In the genomic region with DNA sequence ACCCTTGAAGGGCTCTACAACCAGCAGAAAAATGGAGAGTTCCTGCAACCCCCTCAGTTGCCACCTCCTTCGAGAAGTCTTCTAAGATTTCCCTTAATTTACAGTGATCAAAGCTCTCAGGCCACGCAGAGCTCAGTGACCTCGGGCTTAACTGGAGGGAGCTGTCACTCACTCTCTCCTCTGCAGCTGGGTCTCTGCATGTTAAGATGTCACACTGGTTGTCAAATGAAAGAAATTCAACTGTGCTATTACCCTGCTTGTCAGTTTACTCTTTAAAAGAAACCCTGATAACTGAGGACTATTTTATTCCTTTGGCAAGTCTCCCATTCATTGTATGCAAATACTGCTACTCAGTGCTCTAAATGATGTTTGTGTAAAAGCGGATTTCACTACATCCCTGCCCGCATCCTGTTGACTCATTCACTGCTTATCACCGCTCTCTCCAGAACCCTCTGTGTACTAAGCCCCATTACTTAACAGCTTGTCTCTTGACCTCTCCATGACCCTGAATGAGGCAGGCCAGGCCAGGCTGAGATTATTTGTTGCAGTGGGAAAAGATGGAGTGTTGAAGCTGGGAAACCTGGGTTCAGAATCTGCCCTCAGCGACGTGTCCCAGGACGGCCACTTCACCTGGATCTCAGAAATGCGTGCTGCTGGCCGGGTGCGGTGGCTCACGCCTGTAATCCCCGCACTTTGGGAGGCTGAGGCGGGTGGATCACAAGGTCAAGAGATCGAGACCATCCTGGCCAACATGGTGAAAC, we compare ENCODE assay signal across 8 cellular contexts. TPM values are rescaled to one million over a fixed set of nuclear protein-coding genes. Genes with fewer than 3 reads are reported as not detected.
DNase-seq lines count a peak whose midpoint lies in the region; ATAC-seq and TF ChIP-seq lines count a peak whose summit lies in the region.

No MANE protein-coding gene starts in this region.

- H3K27ac ChIP-seq in mesendoderm (ENCODE audit: low read depth, low read length) (no peak overlapping the region), subcutaneous abdominal adipose tissue (ENCODE audit: low read depth, low read length) (peak overlapping the region; percentile 95)

- DNase-seq in GM04504 (ENCODE audit: low read depth) (peak; percentile 92), LNCaP clone FGC (ENCODE audit: low read depth) (peak; percentile 46), WTC11 (ENCODE audit: low spot score) (no peak), choroid plexus epithelial cell (ENCODE audit: low read depth) (peak; percentile 98), mesendoderm (peak; percentile 98), anterior cingulate cortex (lab: John Stamatoyannopoulos, UW) (no peak), NCI-H1105 (lab: John Stamatoyannopoulos, UW) (no peak)

- no peaks in the 10 kb centered on the region for H3K79me2 ChIP-seq in mesendoderm (ENCODE audit: control insufficient read depth, insufficient read depth, low read length)

- no peak overlapping the region for H4K8ac ChIP-seq in mesendoderm (ENCODE audit: low read depth, low read length)

- H4K5ac ChIP-seq in mesendoderm (ENCODE audit: low read length) = no peak overlapping the region

- H3K36me3 ChIP-seq in mesendoderm (ENCODE audit: control insufficient read depth, insufficient read depth, low read length) (no peaks in the 10 kb centered on the region), subcutaneous abdominal adipose tissue (ENCODE audit: control insufficient read depth in 5 of 5, insufficient read depth in 5 of 5, low read length in 5 of 5) (peaks cover 0 to 46% (median 27%) of the 10 kb centered on the region in 5 donors)

- POLR2A ChIA-PET in WTC11 (lab: Charles Lee) = no interaction called here

- peaks cover 10% of the 10 kb centered on the region for H3K9me3 Mint-ChIP-seq in WTC11

- H3K56ac ChIP-seq in mesendoderm (ENCODE audit: low read length) = no peak overlapping the region

- no peak overlapping the region for H3K4me3 ChIP-seq in LNCaP clone FGC (ENCODE audit: low read depth, low read length)
- no peak overlapping the region for H3K4me3 ChIP-seq in choroid plexus epithelial cell (ENCODE audit: low read depth, low read length)
- H3K4me3 ChIP-seq in mesendoderm (ENCODE audit: low read length) = no peak overlapping the region
- peak overlapping the region in 1 of 5 donors; percentile 4 for H3K4me3 ChIP-seq in subcutaneous abdominal adipose tissue (ENCODE audit: low read depth in 1 of 5, low read length in 5 of 5)

- no peak overlapping the region for H2BK120ac ChIP-seq in mesendoderm (ENCODE audit: low read depth, low read length)

- no peak overlapping the region for H2BK15ac ChIP-seq in mesendoderm (replicated peaks; ENCODE audit: low read depth)

- TF ChIP-seq CTCF in LNCaP clone FGC (IDR thresholded peaks at IDR 0.05; ENCODE audit: control insufficient read depth, extremely low read depth, insufficient read depth) = no peak
- TF ChIP-seq CTCF in WTC11 (IDR thresholded peaks at IDR 0.05) = no peak
- TF ChIP-seq CTCF in choroid plexus epithelial cell (conservative IDR thresholded peaks at IDR 0.05; ENCODE audit: low read depth, low read length) = no peak

- no peak overlapping the region for H3K4me2 ChIP-seq in mesendoderm (ENCODE audit: low read length)

- H3K4me3 Mint-ChIP-seq in WTC11 = no peak overlapping the region

- H3K4me1 ChIP-seq in mesendoderm (ENCODE audit: control insufficient read depth, low read depth, low read length) = no peaks in the 10 kb centered on the region
- H3K4me1 ChIP-seq in subcutaneous abdominal adipose tissue (ENCODE audit: control insufficient read depth in 5 of 5, insufficient read depth in 5 of 5, low read length in 5 of 5) = peaks cover 29 to 70% (median 68%) of the 10 kb centered on the region in 5 donors

- H3K9ac ChIP-seq in mesendoderm (ENCODE audit: low read length) = no peak overlapping the region
- peak overlapping the region in 1 of 5 donors; percentile 20 for H3K9ac ChIP-seq in subcutaneous abdominal adipose tissue (ENCODE audit: low read length in 5 of 5)

- no peak overlapping the region for H2AK5ac ChIP-seq in mesendoderm (ENCODE audit: low read length)

- H3K4me1 Mint-ChIP-seq in WTC11 = peaks cover 50% of the 10 kb centered on the region

- CTCF ChIA-PET in WTC11 (lab: Charles Lee) = interaction anchor here (1.0 to 5.9 kb wide), 2 partner anchors 14 to 55 kb away, joined by 3 to 107 read pairs; a partner anchor contains a TSS

- no peaks in the 10 kb centered on the region for H3K9me3 ChIP-seq in subcutaneous abdominal adipose tissue (ENCODE audit: control insufficient read depth in 5 of 5, low read length in 5 of 5)

- no CpG with 5 or more reads among the region's 16 CpGs for WGBS in mesendoderm (ENCODE audit: extremely low coverage, insufficient coverage, low lambda C conversion rate)

- no peak overlapping the region for H3K18ac ChIP-seq in mesendoderm (ENCODE audit: low read length)

- no peak overlapping the region for H2BK5ac ChIP-seq in mesendoderm (ENCODE audit: low read length)

- no peaks in the 10 kb centered on the region for H3K79me1 ChIP-seq in mesendoderm (ENCODE audit: low read length)

- no peak overlapping the region for H3K23ac ChIP-seq in mesendoderm (ENCODE audit: low read length)

- peaks cover 24% of the 10 kb centered on the region for H3K36me3 Mint-ChIP-seq in WTC11

- no peak overlapping the region for H3K27ac Mint-ChIP-seq in WTC11

- peak; percentile 21 for ATAC-seq in WTC11

- no peaks in the 10 kb centered on the region for H3K27me3 ChIP-seq in mesendoderm (ENCODE audit: insufficient read depth, low read length, poor library complexity)
- H3K27me3 ChIP-seq in subcutaneous abdominal adipose tissue (ENCODE audit: control insufficient read depth in 5 of 5, insufficient read depth in 4 of 5, low read length in 5 of 5) = no peaks in the 10 kb centered on the region

- H3K4ac ChIP-seq in mesendoderm (ENCODE audit: low read depth, low read length) = no peak overlapping the region

- H3K27me3 Mint-ChIP-seq in WTC11 (ENCODE audit: low read depth) = no peaks in the 10 kb centered on the region; the same call in 1 of the 2 replicates

TF ChIP-seq in WTC11, 78 proteins besides CTCF, POLR2A, EP300 and RAD21:
- TF ChIP-seq GABPB1 (CRISPR knock-in tag; IDR thresholded peaks at IDR 0.05) = peak; percentile 85
- TF ChIP-seq ATF1 (CRISPR knock-in tag; IDR thresholded peaks at IDR 0.05) = no peak

RNA-seq across cellular contexts. Expression of a gene that starts 13.7 kb away (rescaled TPM):
- total RNA-seq in WTC11 (2021) = 37.6 to 37.9 TPM (median 37.7 TPM) in 3 replicates
- polyA plus RNA-seq in mesendoderm (2013, experiment 1 of 2) = 2.5 TPM
- polyA plus RNA-seq in mesendoderm (2013, experiment 2 of 2) = 2.8 TPM

RNA-seq across cellular contexts. Expression of a gene that starts 39.6 kb away (rescaled TPM):
- total RNA-seq in WTC11 (2021) = 0.11 TPM in 1 of 3 replicates, not detected in the others
- polyA plus RNA-seq in mesendoderm (2013, experiment 1 of 2) = not detected
- polyA plus RNA-seq in mesendoderm (2013, experiment 2 of 2) = not detected

Comparison
In these comparisons a context has a peak if more than half of its experiments do, and no peak if none do; other contexts are left out.
1. DNase-seq: peak in GM04504 (single experiment), LNCaP clone FGC (single experiment), choroid plexus epithelial cell (single experiment) and mesendoderm (single experiment); none in WTC11 (single experiment), anterior cingulate cortex (0 of 58) and NCI-H1105 (single experiment).